ENCODE assay signal across 8 cellular contexts in genomic region chr9:83062653-83063527, GRCh38. TPM values are rescaled to one million over a fixed set of nuclear protein-coding genes. Genes with fewer than 3 reads are reported as not detected.
A peak's percentile ranks its signal among the peaks of the same experiment; 100 is the strongest.
DNase-seq lines count a peak whose midpoint lies in the region; ATAC-seq, FAIRE-seq and TF ChIP-seq lines count a peak whose summit lies in the region.

TSS of gene RASEF (minus strand) at chr9:83063142. CDS start at chr9:83062867, 275 bp downstream.

- H3K9ac ChIP-seq in astrocyte (ENCODE audit: low read length) = peak within 1 kb of the TSS; percentile 50

- no peaks in the 10 kb centered on the region for H3K36me3 Mint-ChIP-seq in astrocyte (ENCODE audit: low read depth, unreplicated experiment)

- peak within 1 kb of the TSS; percentile 84 for H3K4me3 Mint-ChIP-seq in astrocyte (ENCODE audit: unreplicated experiment)

- peak; percentile 88 for ATAC-seq in left lobe of liver
- no peak for ATAC-seq in GM19328 (IDR thresholded peaks at IDR 0.05; ENCODE audit: unreplicated experiment)

- peaks cover 13% of the 10 kb centered on the region for H3K4me1 Mint-ChIP-seq in astrocyte (ENCODE audit: low read depth, unreplicated experiment)

- H3K4me3 ChIP-seq in astrocyte (ENCODE audit: insufficient read depth, low read depth, low read length) = peak within 1 kb of the TSS; percentile 52

- no peaks in the 10 kb centered on the region for H3K9me3 Mint-ChIP-seq in astrocyte (ENCODE audit: unreplicated experiment)

- TF ChIP-seq CTCF in astrocyte (IDR thresholded peaks at IDR 0.05; ENCODE audit: insufficient read depth, low read depth, low read length) = no peak

- peaks cover 32% of the 10 kb centered on the region for H3K27me3 Mint-ChIP-seq in astrocyte (ENCODE audit: low read depth, unreplicated experiment)

- TF ChIP-seq RAD21 in Ishikawa (IDR thresholded peaks at IDR 0.05; ENCODE audit: low read depth) = no peak

- DNase-seq in ACHN (peak; percentile 69), astrocyte (ENCODE audit: low read depth) (peak; percentile 40), left lobe of liver (ENCODE audit: low spot score) (peak; percentile 68), urothelium cell line (ENCODE audit: low spot score) (peak; percentile 76), MV-4-11 (lab: John Stamatoyannopoulos, UW) (no peak)
- no peak for DNase-seq in activated CD8-positive, alpha-beta memory T cell treated with anti-CD3 and anti-CD28 coated beads, Interleukin-2, amount 50 U/mL, for 4 hours

- H3K27me3 ChIP-seq in astrocyte (ENCODE audit: insufficient read depth, low read length) = peaks cover 8% of the 10 kb centered on the region

- no peaks in the 10 kb centered on the region for H4K20me1 ChIP-seq in astrocyte (ENCODE audit: insufficient read depth, low read length)

- H3K9me3 ChIP-seq in astrocyte (ENCODE audit: insufficient read depth, low read depth, low read length) = no peaks in the 10 kb centered on the region

- H3K27ac Mint-ChIP-seq in astrocyte (ENCODE audit: unreplicated experiment) = no peak within 1 kb of the TSS

- peak within 1 kb of the TSS; percentile 89 for H3K4me2 ChIP-seq in astrocyte (ENCODE audit: low read length)

- TF ChIP-seq EP300 in Ishikawa (IDR thresholded peaks at IDR 0.05; ENCODE audit: borderline replicate concordance) = peak; percentile 83; the same call in 1 of the 2 replicates

- H3K79me2 ChIP-seq in astrocyte (ENCODE audit: insufficient read depth, low read length) = no peaks in the 10 kb centered on the region

- no peaks in the 10 kb centered on the region for H3K36me3 ChIP-seq in astrocyte (ENCODE audit: insufficient read depth, low read length)

- peaks cover 23% of the 10 kb centered on the region for H3K4me1 ChIP-seq in astrocyte (ENCODE audit: insufficient read depth, low read length)

- no peak within 1 kb of the TSS for H3K27ac ChIP-seq in astrocyte (ENCODE audit: low read depth, low read length)

- no peak for FAIRE-seq in astrocyte (lab: Jason Lieb, UNC)
- peak; percentile 35 for FAIRE-seq in urothelium cell line (lab: Jason Lieb, UNC)

- H2AFZ ChIP-seq in astrocyte (ENCODE audit: low read depth, low read length) = peak within 1 kb of the TSS; percentile 79

- in situ Hi-C loops in ACHN (cut with HindIII; ENCODE audit: low pct_ligation_motif_present, low pct_unique_long_range_greater_than_20kb, low sequenced_read_pairs) = no loop called here

TF ChIP-seq in Ishikawa, 13 proteins besides CTCF, POLR2A, EP300 and RAD21:
- peak; percentile 40; the same call in 1 of the 2 replicates for TF ChIP-seq CREB1 (IDR thresholded peaks at IDR 0.05; ENCODE audit: low read depth)
- peak; percentile 84 for TF ChIP-seq NFIC (IDR thresholded peaks at IDR 0.05)
- TF ChIP-seq EGR1 (IDR thresholded peaks at IDR 0.05) = peak; percentile 84
- peak; percentile 79 for TF ChIP-seq TEAD4 (IDR thresholded peaks at IDR 0.05)
- TF ChIP-seq FOXM1 (IDR thresholded peaks at IDR 0.05; ENCODE audit: borderline replicate concordance, low read depth) = no peak
- peak; percentile 32; the same call in 1 of the 2 replicates for TF ChIP-seq USF1 (IDR thresholded peaks at IDR 0.05)
- no peak for TF ChIP-seq REST (IDR thresholded peaks at IDR 0.05; ENCODE audit: low read depth)
- peak; percentile 94 for TF ChIP-seq TCF12 (IDR thresholded peaks at IDR 0.05; ENCODE audit: low read depth)
- peak; percentile 75 for TF ChIP-seq YY1 (IDR thresholded peaks at IDR 0.05; ENCODE audit: low read depth)
- no peak for TF ChIP-seq ZBTB7A (IDR thresholded peaks at IDR 0.05; ENCODE audit: low read depth)
- TF ChIP-seq TAF1 (IDR thresholded peaks at IDR 0.05; ENCODE audit: low read depth) = peak; percentile 61
- TF ChIP-seq CEBPB (IDR thresholded peaks at IDR 0.05) = peak; percentile 50; the same call in 1 of the 2 replicates
- TF ChIP-seq, protein P1, sequence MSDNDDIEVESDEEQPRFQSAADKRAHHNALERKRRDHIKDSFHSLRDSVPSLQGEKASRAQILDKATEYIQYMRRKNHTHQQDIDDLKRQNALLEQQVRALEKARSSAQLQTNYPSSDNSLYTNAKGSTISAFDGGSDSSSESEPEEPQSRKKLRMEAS (IDR thresholded peaks at IDR 0.05) = peak; percentile 67
TF ChIP-seq in Ishikawa: peak in this region for 10.

RNA-seq across cellular contexts. Expression of gene RASEF, which starts in this region (rescaled TPM):
- 0.72 and 0.91 TPM in 2 replicates for total RNA-seq in astrocyte
- 2.4 TPM for total RNA-seq in left lobe of liver

Comparison
In these comparisons a context has a peak if more than half of its experiments do, and no peak if none do; other contexts are left out.
1. Peak in DNase-seq, H3K4me3 ChIP-seq, H3K9ac ChIP-seq and H3K4me2 ChIP-seq in astrocyte; RNA of the gene not detected or under 1 TPM.
2. DNase-seq: peak in ACHN (single experiment), left lobe of liver (single experiment) and urothelium cell line (single experiment); none in MV-4-11 (single experiment) and activated CD8-positive, alpha-beta memory T cell treated with anti-CD3 and anti-CD28 coated beads, Interleukin-2, amount 50 U/mL, for 4 hours (single experiment).